ENCODE assay signal across 15 cellular contexts in the genomic region with DNA sequence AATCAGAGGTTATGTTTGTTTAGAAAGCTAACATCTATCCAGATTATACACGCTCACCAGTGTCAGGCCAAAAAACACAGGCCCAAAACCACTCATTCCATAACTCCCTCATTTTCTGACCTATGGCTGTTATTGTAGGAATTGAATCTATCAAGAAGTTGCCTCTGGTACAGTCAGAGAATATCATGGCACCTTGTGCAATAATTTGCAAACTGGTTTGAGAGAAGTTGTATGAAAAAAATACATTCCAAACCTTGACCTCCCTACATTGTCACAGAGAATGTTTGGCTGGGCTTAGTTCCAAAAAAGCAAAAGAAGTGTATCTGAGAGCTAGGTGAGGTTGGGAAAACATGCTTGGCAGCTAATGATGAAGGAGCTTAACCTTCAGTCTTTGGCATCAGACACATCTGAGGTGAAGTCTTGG.
DNase-seq lines count a peak whose midpoint lies in the region; ATAC-seq and TF ChIP-seq lines count a peak whose summit lies in the region.
"Had no signal": no experiment of that assay in that cellular context is flagged by ENCODE, and none has a peak within 500 bp of the region (broad histone marks: within the 10 kb centered on the region; RNA-seq: fewer than 3 reads in every experiment).

No MANE protein-coding gene starts in this region.

- DNase-seq in NCI-H1092 treated with DMSO at 0.1 percent for 48 hours (lab: John Stamatoyannopoulos, UW) (peak; percentile 7), NCI-H1092 (lab: John Stamatoyannopoulos, UW) (no peak), brain microvascular endothelial cell (peak; percentile 69), glomerular visceral epithelial cell (ENCODE audit: extremely low spot score) (peak; percentile 37), smooth muscle cell of the brain vasculature (ENCODE audit: low read depth, low spot score) (peak; percentile 40), heart right ventricle (no peak), hippocampal formation (lab: John Stamatoyannopoulos, UW) (no peak), D341Med (ENCODE audit: low spot score) (no peak)
- DNase-seq: activated T-cell treated with anti-CD3 and anti-CD28 coated beads for 4 hours, head of caudate nucleus, MM.1S, spleen, substantia nigra had no signal

- WGBS in heart right ventricle, 2 donors = 88 to 95% methylated on average over 1 of the region's 1 CpG

- H3K4me1 ChIP-seq in heart right ventricle = no peaks in the 10 kb centered on the region
- H3K4me1 ChIP-seq: spleen had no signal

- H3K27me3 ChIP-seq in brain microvascular endothelial cell (replicated peaks) (no peaks in the 10 kb centered on the region), heart right ventricle (no peaks in the 10 kb centered on the region)
- H3K27me3 ChIP-seq: spleen had no signal

- ATAC-seq in heart right ventricle = no peak
- ATAC-seq: activated CD4-positive, CD25-positive, alpha-beta regulatory T cell treated with anti-CD3 and anti-CD28 coated beads, Interleukin-2, amount 50 U/mL, for 24 hours had no signal

- in situ Hi-C loops in brain microvascular endothelial cell (cut with HindIII; ENCODE audit: low pct_ligation_motif_present, low sequenced_read_pairs) = no loop called here

- H3K4me3 ChIP-seq in brain microvascular endothelial cell (ENCODE audit: low read depth, low read length) (no peak overlapping the region), heart right ventricle (no peak overlapping the region)
- H3K4me3 ChIP-seq: spleen had no signal

- intact Hi-C loops in heart right ventricle (cut with DNase I) = no loop called here

- no peak overlapping the region for H3K27ac ChIP-seq in brain microvascular endothelial cell
- no peak overlapping the region for H3K27ac ChIP-seq in heart right ventricle
- H3K27ac ChIP-seq: 22Rv1, spleen had no signal

- no peak for TF ChIP-seq CTCF in brain microvascular endothelial cell (IDR thresholded peaks at IDR 0.05; ENCODE audit: low read depth, low read length, missing control alignments)
- TF ChIP-seq CTCF in heart right ventricle (IDR thresholded peaks at IDR 0.05) = no peak

- H3K36me3 ChIP-seq in brain microvascular endothelial cell (replicated peaks) (no peaks in the 10 kb centered on the region), heart right ventricle (no peaks in the 10 kb centered on the region)
- H3K36me3 ChIP-seq: spleen had no signal

- H3K9me3 ChIP-seq in heart right ventricle = no peaks in the 10 kb centered on the region
- H3K9me3 ChIP-seq: spleen had no signal

Comparison
In these comparisons a context has a peak if more than half of its experiments do, and no peak if none do; other contexts are left out.
1. DNase-seq: peak in NCI-H1092 treated with DMSO at 0.1 percent for 48 hours (single experiment), brain microvascular endothelial cell (single experiment), glomerular visceral epithelial cell (single experiment) and smooth muscle cell of the brain vasculature (single experiment); none in NCI-H1092 (single experiment), heart right ventricle (0 of 2), hippocampal formation (0 of 2) and D341Med (single experiment).